Comparison of ENCODE assay signal across 9 cellular contexts in genomic region chr12:109878749-109879148, GRCh38. TPM values are rescaled to one million over a fixed set of nuclear protein-coding genes. Genes with fewer than 3 reads are reported as not detected.
DNase-seq lines count a peak whose midpoint lies in the region; ATAC-seq and TF ChIP-seq lines count a peak whose summit lies in the region.
"Had no signal": no experiment of that assay in that cellular context is flagged by ENCODE, and none has a peak within 500 bp of the region (broad histone marks: within the 10 kb centered on the region; RNA-seq: fewer than 3 reads in every experiment).

No MANE protein-coding gene starts in this region.

- H3K9me3 Mint-ChIP-seq in Caco-2 (ENCODE audit: unreplicated experiment) (no peaks in the 10 kb centered on the region), endodermal cell (no peaks in the 10 kb centered on the region)

- H3K27me3 ChIP-seq in Caco-2 (replicated peaks; ENCODE audit: control insufficient read depth, insufficient read depth, low read length) = no peaks in the 10 kb centered on the region; the same call in 1 of the 2 replicates
- peaks cover 12% of the 10 kb centered on the region; the same call in 1 of the 2 replicates for H3K27me3 ChIP-seq in OCI-LY3 (ENCODE audit: low read depth, low read length)
- no peaks in the 10 kb centered on the region for H3K27me3 ChIP-seq in endodermal cell (ENCODE audit: control insufficient read depth, insufficient read depth, low read length, poor library complexity, severe bottlenecking)
- H3K27me3 ChIP-seq in neuron (ENCODE audit: insufficient read depth, low read length) = no peaks in the 10 kb centered on the region

- peak overlapping the region; percentile 96 for H3K4me2 ChIP-seq in OCI-LY3 (ENCODE audit: low read length)

- H3K4me3 ChIP-seq in Caco-2 (ENCODE audit: low read depth, low read length) = no peak overlapping the region
- H3K4me3 ChIP-seq in OCI-LY3 (ENCODE audit: low read length) = peak overlapping the region; percentile 95
- peak overlapping the region; percentile 99 for H3K4me3 ChIP-seq in endodermal cell (ENCODE audit: low read length)
- H3K4me3 ChIP-seq in neuron (ENCODE audit: low read length) = peak overlapping the region; percentile 80

- CTCF ChIA-PET in Caco-2 (lab: Charles Lee) = interaction anchor here (1.6 kb wide), 1 partner anchor 25 kb away, joined by 6 read pairs; no protein-coding TSS in a partner anchor

- H3K36me3 ChIP-seq in Caco-2 (ENCODE audit: control insufficient read depth, insufficient read depth, low read length) (no peaks in the 10 kb centered on the region), OCI-LY3 (replicated peaks; ENCODE audit: low read depth, low read length) (no peaks in the 10 kb centered on the region), endodermal cell (ENCODE audit: control insufficient read depth, insufficient read depth, low read length) (no peaks in the 10 kb centered on the region), neuron (ENCODE audit: insufficient read depth, low read length) (no peaks in the 10 kb centered on the region)

- ATAC-seq in omental fat pad (ENCODE audit: low FRiP score) = no peak

- no peak for DNase-seq in Caco-2
- DNase-seq in endodermal cell = no peak
- no peak for DNase-seq in effector CD4-positive, alpha-beta T cell
- DNase-seq in NCI-H510A (lab: John Stamatoyannopoulos, UW) = no peak
- DNase-seq in omental fat pad (ENCODE audit: low spot score) = no peak
- no peak for DNase-seq in activated gamma-delta T cell treated with Interleukin-2 at 50 U/mL for 16 hours
- DNase-seq: central memory CD4-positive, alpha-beta T cell had no signal

- H3K27me3 Mint-ChIP-seq in Caco-2 (ENCODE audit: insufficient read depth, unreplicated experiment) (no peaks in the 10 kb centered on the region), endodermal cell (ENCODE audit: insufficient read depth) (no peaks in the 10 kb centered on the region)

- peaks cover 5% of the 10 kb centered on the region for H3K36me3 Mint-ChIP-seq in Caco-2 (ENCODE audit: insufficient read depth, unreplicated experiment)
- no peaks in the 10 kb centered on the region for H3K36me3 Mint-ChIP-seq in endodermal cell (ENCODE audit: low read depth)

- H3K4me1 Mint-ChIP-seq in Caco-2 (ENCODE audit: low read depth, unreplicated experiment) (peaks cover 38% of the 10 kb centered on the region), endodermal cell (peaks cover 49% of the 10 kb centered on the region)

- H3K4me3 Mint-ChIP-seq in Caco-2 (ENCODE audit: unreplicated experiment) = peak overlapping the region; percentile 71
- H3K4me3 Mint-ChIP-seq in endodermal cell = peak overlapping the region; percentile 91

- H3K27ac Mint-ChIP-seq in Caco-2 (ENCODE audit: unreplicated experiment) (no peak overlapping the region), endodermal cell (peak overlapping the region; percentile 20)

- H4K20me1 ChIP-seq in OCI-LY3 (ENCODE audit: insufficient read depth, low read length) = no peaks in the 10 kb centered on the region

- POLR2A ChIA-PET in Caco-2 (lab: Charles Lee) = no interaction called here

- H3K9me3 ChIP-seq in Caco-2 (no peaks in the 10 kb centered on the region), OCI-LY3 (ENCODE audit: insufficient read depth, low read length) (no peaks in the 10 kb centered on the region), endodermal cell (ENCODE audit: control insufficient read depth, low read length) (no peaks in the 10 kb centered on the region), neuron (ENCODE audit: low read length) (no peaks in the 10 kb centered on the region)

- H2AFZ ChIP-seq in OCI-LY3 (ENCODE audit: low read depth, low read length) (no peak overlapping the region), neuron (ENCODE audit: low read depth, low read length) (no peak overlapping the region)

- H3K9ac ChIP-seq in OCI-LY3 (ENCODE audit: low read length) (no peak overlapping the region), endodermal cell (ENCODE audit: extremely low read depth, low read length, poor library complexity, severe bottlenecking) (no peak overlapping the region)

- TF ChIP-seq CTCF in Caco-2 (IDR thresholded peaks at IDR 0.05; ENCODE audit: insufficient read depth in 1 of 2, low read depth in 1 of 2, low read length in 1 of 2, severe bottlenecking in 1 of 2, unreplicated experiment in 1 of 2) (no peak), OCI-LY3 (IDR thresholded peaks at IDR 0.05; ENCODE audit: low read depth, low read length) (no peak), endodermal cell (conservative IDR thresholded peaks at IDR 0.05) (no peak), omental fat pad (IDR thresholded peaks at IDR 0.05) (no peak)

- no peaks in the 10 kb centered on the region for H3K79me2 ChIP-seq in OCI-LY3 (ENCODE audit: low read length)

- H3K4me1 ChIP-seq in Caco-2 (peaks cover 31% of the 10 kb centered on the region), OCI-LY3 (ENCODE audit: low read length) (peaks cover 38% of the 10 kb centered on the region), endodermal cell (ENCODE audit: control insufficient read depth, insufficient read depth, low read length) (peaks cover 4% of the 10 kb centered on the region), neuron (ENCODE audit: insufficient read depth, low read length) (peaks cover 14% of the 10 kb centered on the region)

- intact Hi-C loops in Caco-2 (cut with micrococcal nuclease; ENCODE audit: unreplicated experiment) = no loop called here

- BruUV-seq in Caco-2 (replicated peaks; lab: Mats Ljungman, UMichigan) = no TSS peak

- H3K27ac ChIP-seq in OCI-LY3 (ENCODE audit: low read length) (no peak overlapping the region), endodermal cell (ENCODE audit: low read depth, low read length) (no peak overlapping the region)

- 81% methylated on average over 7 of the region's 7 CpGs; no CpG with 5 or more reads in 1 of the 2 experiments for WGBS in endodermal cell (ENCODE audit: insufficient coverage in 1 of 2, insufficient read length in 1 of 2), 2 experiments

RNA-seq across cellular contexts. Expression of gene GLTP, which starts 1.6 kb away (rescaled TPM):
- total RNA-seq in Caco-2 (2022) (12.2 and 14.9 TPM in 2 replicates), endodermal cell (10 to 100 TPM; 15.2 to 20.9 TPM), omental fat pad (10 to 100 TPM; 28.5 to 42.7 (median 36.5) TPM)
- 21.3 TPM for polyA plus RNA-seq in endodermal cell (2013, experiment 1 of 2)
- 20.8 TPM for polyA plus RNA-seq in endodermal cell (2013, experiment 2 of 2)

RNA-seq across cellular contexts. Expression of gene TCHP, which starts 21.3 kb away (rescaled TPM):
- total RNA-seq in Caco-2 (2022) (17.7 and 19.5 TPM in 2 replicates), endodermal cell (10 to 100 TPM; 26.1 to 31.9 TPM), omental fat pad (10 to 100 TPM in 3 of 4 donors, 1 to 10 TPM in 1; 7.0 to 30.1 (median 12.1) TPM)
- polyA plus RNA-seq in endodermal cell (2013, experiment 1 of 2) = 19.2 TPM
- polyA plus RNA-seq in endodermal cell (2013, experiment 2 of 2) = 16.8 TPM

RNA-seq across cellular contexts. Expression of gene TRPV4, which starts 45.6 kb away (rescaled TPM):
- total RNA-seq in Caco-2 (2022) = not detected in 2 replicates
- 10 to 100 TPM; 14.0 to 14.2 TPM for total RNA-seq in endodermal cell
- 2.4 TPM for polyA plus RNA-seq in endodermal cell (2013, experiment 1 of 2)
- 2.6 TPM for polyA plus RNA-seq in endodermal cell (2013, experiment 2 of 2)
- total RNA-seq in omental fat pad = 1 to 10 TPM; 1.2 to 2.4 (median 1.6) TPM

Comparison
In these comparisons a context has a peak if more than half of its experiments do, and no peak if none do; other contexts are left out.
1. RNA of gene TRPV4, which starts 45.6 kb away (total RNA-seq): 14.0 to 14.2 TPM in endodermal cell; 1.2 to 2.4 TPM in omental fat pad and not detected in Caco-2; every median in the first group is over 4 times any median in the second.